ENCODE assay signal across 8 cellular contexts in the genomic region with DNA sequence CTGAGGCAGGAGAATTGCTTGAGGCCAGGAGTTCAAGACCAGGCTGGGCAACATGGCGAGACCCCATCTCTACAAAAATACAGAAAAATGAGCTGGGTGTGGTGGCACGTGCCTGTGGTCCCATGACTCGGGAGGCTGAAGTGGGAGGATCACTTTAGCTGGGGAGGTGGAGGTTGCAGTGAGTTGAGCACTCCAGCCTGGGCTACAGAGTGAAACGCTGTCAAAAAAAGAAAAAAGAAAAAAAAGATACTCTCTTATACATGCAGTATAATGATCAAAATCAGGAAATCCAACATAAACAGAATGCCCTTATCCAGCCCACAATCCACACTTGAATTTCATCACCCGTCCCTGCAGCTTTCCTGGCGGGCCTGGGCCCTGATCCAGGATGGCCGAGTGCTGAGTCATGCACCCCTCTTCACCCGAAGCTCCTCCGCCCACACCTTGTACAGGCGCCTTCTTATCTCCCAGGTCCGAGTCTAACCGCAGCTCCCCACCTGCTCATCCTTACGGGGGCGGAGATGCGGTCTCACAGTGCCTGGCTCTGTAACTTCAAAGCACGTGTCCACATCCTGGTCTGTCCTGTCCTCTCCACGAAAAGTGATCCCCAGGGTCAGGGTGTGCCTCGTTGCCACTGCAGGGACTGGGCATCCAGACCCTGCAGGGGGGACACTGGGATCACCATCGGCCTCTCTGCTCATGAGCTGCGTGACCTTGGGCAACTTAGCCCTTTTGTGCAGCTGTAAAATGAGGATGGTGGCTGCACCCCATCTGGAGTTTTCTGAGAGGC.
DNase-seq lines count a peak whose midpoint lies in the region; TF ChIP-seq lines count a peak whose summit lies in the region.

No MANE protein-coding gene starts in this region.

- CTCF ChIA-PET in activated CD4-positive, alpha-beta T cell treated with anti-CD3 and anti-CD28 coated beads, Interleukin-2, amount 10 ng/mL, durations not matched to agents 7 days and 5 days (lab: Charles Lee) = interaction anchor here (0.7 to 1.1 kb wide), 2 partner anchors 29 to 80 kb away, joined by 3 read pairs; no protein-coding TSS in a partner anchor

- H3K27ac Mint-ChIP-seq in progenitor cell of endocrine pancreas = peak overlapping the region; percentile 29
- no peak overlapping the region for H3K27ac Mint-ChIP-seq in activated CD4-positive, alpha-beta T cell treated with anti-CD3 and anti-CD28 coated beads, Interleukin-2, amount 10 ng/mL, durations not matched to agents 7 days and 5 days

- no peak for TF ChIP-seq CTCF in progenitor cell of endocrine pancreas (IDR thresholded peaks at IDR 0.05; ENCODE audit: unreplicated experiment)

- DNase-seq in Daoy (ENCODE audit: low read depth) = peak; percentile 97
- peak; percentile 81 for DNase-seq in OCI-M1 (lab: John Stamatoyannopoulos, UW)
- DNase-seq in fibroblast of gingiva (ENCODE audit: low read depth) = peak; percentile 84
- DNase-seq in progenitor cell of endocrine pancreas (ENCODE audit: low spot score, unreplicated experiment) = no peak
- no peak for DNase-seq in NCI-H526 treated with DMSO at 0.1 percent for 48 hours (lab: John Stamatoyannopoulos, UW)
- DNase-seq in cortex of kidney (lab: John Stamatoyannopoulos, UW) = no peak
- no peak for DNase-seq in activated CD4-positive, alpha-beta T cell treated with anti-CD3 and anti-CD28 coated beads, Interleukin-2, amount 10 ng/mL, durations not matched to agents 7 days and 5 days
- DNase-seq in HuH-7 (ENCODE audit: low spot score) = no peak

- no peak overlapping the region for H3K4me3 Mint-ChIP-seq in progenitor cell of endocrine pancreas (ENCODE audit: low read depth)
- H3K4me3 Mint-ChIP-seq in activated CD4-positive, alpha-beta T cell treated with anti-CD3 and anti-CD28 coated beads, Interleukin-2, amount 10 ng/mL, durations not matched to agents 7 days and 5 days = no peak overlapping the region

- H3K4me1 Mint-ChIP-seq in progenitor cell of endocrine pancreas (ENCODE audit: low read depth) = peaks cover 40% of the 10 kb centered on the region
- peaks cover 16% of the 10 kb centered on the region for H3K4me1 Mint-ChIP-seq in activated CD4-positive, alpha-beta T cell treated with anti-CD3 and anti-CD28 coated beads, Interleukin-2, amount 10 ng/mL, durations not matched to agents 7 days and 5 days

- no peaks in the 10 kb centered on the region for H3K36me3 Mint-ChIP-seq in progenitor cell of endocrine pancreas (ENCODE audit: insufficient read depth)
- H3K36me3 Mint-ChIP-seq in activated CD4-positive, alpha-beta T cell treated with anti-CD3 and anti-CD28 coated beads, Interleukin-2, amount 10 ng/mL, durations not matched to agents 7 days and 5 days (ENCODE audit: low read depth) = no peaks in the 10 kb centered on the region

- no peaks in the 10 kb centered on the region for H3K9me3 Mint-ChIP-seq in progenitor cell of endocrine pancreas (ENCODE audit: low read depth)
- H3K9me3 Mint-ChIP-seq in activated CD4-positive, alpha-beta T cell treated with anti-CD3 and anti-CD28 coated beads, Interleukin-2, amount 10 ng/mL, durations not matched to agents 7 days and 5 days = no peaks in the 10 kb centered on the region

- POLR2A ChIA-PET in activated CD4-positive, alpha-beta T cell treated with anti-CD3 and anti-CD28 coated beads, Interleukin-2, amount 10 ng/mL, durations not matched to agents 7 days and 5 days (lab: Charles Lee) = no interaction called here

- H3K27me3 Mint-ChIP-seq in progenitor cell of endocrine pancreas = no peaks in the 10 kb centered on the region
- H3K27me3 Mint-ChIP-seq in activated CD4-positive, alpha-beta T cell treated with anti-CD3 and anti-CD28 coated beads, Interleukin-2, amount 10 ng/mL, durations not matched to agents 7 days and 5 days = no peaks in the 10 kb centered on the region

Comparison
In these comparisons a context has a peak if more than half of its experiments do, and no peak if none do; other contexts are left out.
1. DNase-seq: peak in Daoy (single experiment), OCI-M1 (single experiment) and fibroblast of gingiva (single experiment); none in progenitor cell of endocrine pancreas (single experiment), NCI-H526 treated with DMSO at 0.1 percent for 48 hours (single experiment), cortex of kidney (single experiment), activated CD4-positive, alpha-beta T cell treated with anti-CD3 and anti-CD28 coated beads, Interleukin-2, amount 10 ng/mL, durations not matched to agents 7 days and 5 days (single experiment) and HuH-7 (single experiment).